In the genomic region with DNA sequence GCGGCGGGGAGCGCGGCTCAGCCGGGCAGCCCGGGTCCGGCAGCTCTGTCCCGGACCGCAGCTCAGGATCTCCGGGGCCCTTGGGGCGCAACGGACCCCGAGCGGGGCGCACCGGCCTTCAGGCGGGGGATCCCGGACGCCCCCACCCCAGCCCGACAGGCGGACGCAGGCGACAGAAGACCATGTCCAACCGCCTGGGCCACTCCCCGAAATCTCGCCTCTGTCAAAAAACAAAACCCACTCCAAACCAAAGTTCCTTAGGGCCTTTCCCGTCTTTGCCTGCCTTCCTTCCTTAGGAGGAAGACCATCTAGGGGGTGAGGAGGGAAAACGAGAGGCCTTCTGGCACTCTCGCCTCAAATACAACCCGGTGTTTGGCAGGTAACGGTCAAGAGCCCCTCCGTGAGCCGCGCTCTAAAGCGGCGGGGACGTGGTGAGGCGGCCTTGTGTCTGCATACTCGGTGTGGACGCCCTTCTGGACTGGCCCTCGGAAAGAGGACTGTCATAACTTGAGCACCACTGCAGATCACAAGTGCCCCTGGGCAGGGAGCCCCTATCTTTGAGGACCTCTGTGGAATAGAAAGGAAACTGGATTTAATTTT, we compare ENCODE assay signal across 8 cellular contexts. TPM values are rescaled to one million over a fixed set of nuclear protein-coding genes. Genes with fewer than 3 reads are reported as not detected.
DNase-seq lines count a peak whose midpoint lies in the region; ATAC-seq and TF ChIP-seq lines count a peak whose summit lies in the region.

No MANE protein-coding gene starts in this region.

- H3K4me1 ChIP-seq in A673 (ENCODE audit: insufficient read depth, low read length, poor library complexity, severe bottlenecking) = no peaks in the 10 kb centered on the region
- H3K4me1 ChIP-seq in HUES48 (ENCODE audit: control insufficient read depth, insufficient read depth, low read length) = 0 out of 2 replicates have a peak, but pooled peaks cover 10% of the 10 kb centered on the region
- H3K4me1 ChIP-seq in iPS-18a (ENCODE audit: control insufficient read depth, low read depth, low read length) = no peaks in the 10 kb centered on the region

- H3K36me3 ChIP-seq in A673 (ENCODE audit: insufficient read depth, low read length, poor library complexity, severe bottlenecking) (no peaks in the 10 kb centered on the region), HUES48 (ENCODE audit: control insufficient read depth, insufficient read depth, low read length) (no peaks in the 10 kb centered on the region), iPS-18a (ENCODE audit: control insufficient read depth, low read depth, low read length) (no peaks in the 10 kb centered on the region)

- intact Hi-C loops in A673 (cut with micrococcal nuclease; ENCODE audit: unreplicated experiment) = no loop called here

- in situ Hi-C loops in astrocyte of the cerebellum (cut with HindIII; ENCODE audit: low sequenced_read_pairs) = no loop called here

- POLR2A ChIA-PET in A673 (lab: Charles Lee; ENCODE audit: low non-redundant PET) = interaction anchor here (0.6 kb wide), 1 partner anchor 96 kb away, joined by 3 read pairs; no protein-coding TSS in a partner anchor

- CTCF ChIA-PET in A673 (lab: Charles Lee) = interaction anchor here (0.7 kb wide), 1 partner anchor 10 kb away, joined by 3 read pairs; no protein-coding TSS in a partner anchor

- peak; percentile 23 for ATAC-seq in GM18508 (IDR thresholded peaks at IDR 0.05; ENCODE audit: insufficient read depth, unreplicated experiment)
- no peak for ATAC-seq in stimulated activated effector memory CD8-positive, alpha-beta T cell treated with anti-CD3 and anti-CD28 coated beads, Interleukin-12 subunit alpha, Interleukin-12 subunit beta, amount 100 ng/mL, for 72 hours
- no peak for ATAC-seq in activated CD4-positive, CD25-positive, alpha-beta regulatory T cell treated with anti-CD3 and anti-CD28 coated beads, Interleukin-2, amount 50 U/mL, for 24 hours

- peak overlapping the region; percentile 88 for H3K27ac Mint-ChIP-seq in stimulated activated effector memory CD8-positive, alpha-beta T cell treated with anti-CD3 and anti-CD28 coated beads, Interleukin-12 subunit alpha, Interleukin-12 subunit beta, amount 100 ng/mL, for 72 hours

- BruUV-seq in A673 (replicated peaks; lab: Mats Ljungman, UMichigan) = no TSS peak

- H3K4me3 Mint-ChIP-seq in stimulated activated effector memory CD8-positive, alpha-beta T cell treated with anti-CD3 and anti-CD28 coated beads, Interleukin-12 subunit alpha, Interleukin-12 subunit beta, amount 100 ng/mL, for 72 hours = peak overlapping the region; percentile 89

- H3K9me3 Mint-ChIP-seq in stimulated activated effector memory CD8-positive, alpha-beta T cell treated with anti-CD3 and anti-CD28 coated beads, Interleukin-12 subunit alpha, Interleukin-12 subunit beta, amount 100 ng/mL, for 72 hours = no peaks in the 10 kb centered on the region

- no peak for TF ChIP-seq CTCF in A673 (conservative IDR thresholded peaks at IDR 0.05; ENCODE audit: low read depth, low read length)
- no peak for TF ChIP-seq CTCF in astrocyte of the cerebellum (IDR thresholded peaks at IDR 0.05; ENCODE audit: low read depth, low read length, missing control alignments)

- H3K27me3 ChIP-seq in A673 (replicated peaks; ENCODE audit: insufficient read depth, low read depth, low read length, poor library complexity) (no peaks in the 10 kb centered on the region), HUES48 (ENCODE audit: control insufficient read depth, insufficient read depth, low read length) (peaks cover 11% of the 10 kb centered on the region), iPS-18a (ENCODE audit: control insufficient read depth, insufficient read depth, low read length) (peaks cover 22% of the 10 kb centered on the region)

- H3K4me3 ChIP-seq in A673 (ENCODE audit: low read depth, low read length, poor library complexity, severe bottlenecking) (peak overlapping the region; percentile 85), HUES48 (ENCODE audit: low read depth, low read length) (peak overlapping the region; percentile 100), astrocyte of the cerebellum (ENCODE audit: low read depth, low read length) (peak overlapping the region; percentile 93), iPS-18a (ENCODE audit: low read length) (peak overlapping the region; percentile 86)

- no peaks in the 10 kb centered on the region for H3K9me3 ChIP-seq in A673 (ENCODE audit: low read depth, low read length, poor library complexity, severe bottlenecking)
- H3K9me3 ChIP-seq in HUES48 (ENCODE audit: control insufficient read depth, insufficient read depth, low read length) = no peaks in the 10 kb centered on the region
- H3K9me3 ChIP-seq in iPS-18a (ENCODE audit: control insufficient read depth, low read depth, low read length) = no peaks in the 10 kb centered on the region

- H3K27ac ChIP-seq in A673 (ENCODE audit: low read depth, low read length, poor library complexity, severe bottlenecking) = peak overlapping the region; percentile 69
- no peak overlapping the region for H3K27ac ChIP-seq in HUES48 (ENCODE audit: low read depth, low read length)
- H3K27ac ChIP-seq in iPS-18a (ENCODE audit: low read length) = no peak overlapping the region

- peaks cover 25% of the 10 kb centered on the region for H3K36me3 Mint-ChIP-seq in stimulated activated effector memory CD8-positive, alpha-beta T cell treated with anti-CD3 and anti-CD28 coated beads, Interleukin-12 subunit alpha, Interleukin-12 subunit beta, amount 100 ng/mL, for 72 hours

- no peak for DNase-seq in A673 (ENCODE audit: low spot score)
- no peak for DNase-seq in astrocyte of the cerebellum (ENCODE audit: low read depth)
- peak in 1 of 2 donors; percentile 57 for DNase-seq in stimulated activated effector memory CD8-positive, alpha-beta T cell treated with anti-CD3 and anti-CD28 coated beads, Interleukin-12 subunit alpha, Interleukin-12 subunit beta, amount 100 ng/mL, for 72 hours (ENCODE audit: low spot score in 2 of 2)
- DNase-seq in NCI-H510A (lab: John Stamatoyannopoulos, UW) = no peak

- no peak overlapping the region for H3K9ac ChIP-seq in HUES48 (ENCODE audit: low read depth, low read length)
- peak overlapping the region; percentile 44 for H3K9ac ChIP-seq in iPS-18a (ENCODE audit: low read length)

- peaks cover 22% of the 10 kb centered on the region for H3K4me1 Mint-ChIP-seq in stimulated activated effector memory CD8-positive, alpha-beta T cell treated with anti-CD3 and anti-CD28 coated beads, Interleukin-12 subunit alpha, Interleukin-12 subunit beta, amount 100 ng/mL, for 72 hours

RNA-seq across cellular contexts. Expression of a gene that starts 0.6 kb away (rescaled TPM):
- 8.0 and 8.5 TPM in 2 replicates for total RNA-seq in A673 (2021)

RNA-seq across cellular contexts. Expression of a gene that starts 15.0 kb away (rescaled TPM):
- total RNA-seq in A673 (2021) = 0.61 TPM in 1 of 2 replicates, not detected in the other
